18 cellular contexts compared by ENCODE assay signal in the genomic region with DNA sequence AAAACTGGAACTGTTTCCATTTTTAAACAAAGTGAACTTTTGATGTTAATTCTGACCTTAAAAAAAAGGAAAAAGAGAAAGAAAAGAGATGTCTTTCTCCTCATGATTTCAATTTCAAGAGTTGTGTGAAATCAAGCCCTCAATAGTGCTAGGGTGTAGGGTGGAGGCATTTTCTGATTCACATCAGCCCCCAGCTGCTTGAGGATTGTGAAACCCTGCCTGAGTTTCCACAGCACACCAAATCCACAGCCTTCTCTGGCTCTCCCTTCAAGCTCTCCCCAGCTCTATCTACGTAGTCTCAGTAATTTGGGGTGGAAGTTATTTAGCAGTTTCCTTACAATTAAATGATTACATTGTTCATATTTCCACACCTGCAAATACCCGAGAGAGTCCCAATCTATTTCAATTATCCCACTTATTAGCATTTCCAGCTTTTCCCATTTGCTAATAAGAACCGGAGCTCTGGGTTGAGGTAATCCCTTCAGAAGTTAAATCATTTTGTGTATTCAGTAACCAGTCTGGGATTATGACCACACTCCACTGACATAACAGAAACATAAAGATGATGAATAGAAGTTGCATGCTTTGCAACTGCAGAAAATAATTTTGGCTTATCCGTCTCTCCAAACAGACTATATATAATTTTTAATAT. TPM values are rescaled to one million over a fixed set of nuclear protein-coding genes. Genes with fewer than 3 reads are reported as not detected.
DNase-seq lines count a peak whose midpoint lies in the region; ATAC-seq and TF ChIP-seq lines count a peak whose summit lies in the region.
"Had no signal": no experiment of that assay in that cellular context is flagged by ENCODE, and none has a peak within 500 bp of the region (broad histone marks: within the 10 kb centered on the region; RNA-seq: fewer than 3 reads in every experiment).

No MANE protein-coding gene starts in this region.

- H3K27me3 ChIP-seq in left ventricle myocardium inferior (ENCODE audit: low read depth) = no peaks in the 10 kb centered on the region
- H3K27me3 ChIP-seq: vagina had no signal

- CTCF ChIA-PET in HEK293 (lab: Yijun Ruan, JAX) = no interaction called here

- POLR2A ChIA-PET in HEK293 (lab: Yijun Ruan, JAX) = no interaction called here

- no peaks in the 10 kb centered on the region for H3K36me3 Mint-ChIP-seq in effector memory CD8-positive, alpha-beta T cell (ENCODE audit: insufficient read depth)

- H3K4me3 Mint-ChIP-seq in effector memory CD8-positive, alpha-beta T cell = no peak overlapping the region
- H3K4me3 Mint-ChIP-seq: activated CD4-positive, alpha-beta T cell treated with anti-CD3 and anti-CD28 coated beads, Interleukin-2, amount 10 ng/mL, durations not matched to agents 7 days and 5 days; activated T-helper 1 cell treated with anti-CD3 and anti-CD28 coated beads, Interleukin-12 subunit alpha, Interleukin-12 subunit beta, Interleukin-2, Interleukin-4 antibody, amounts not matched to agents 30 ng/mL and 10 ng/mL and 1 ng/mL, durations not matched to agents 14 hours and 24 hours and 36 hours; CD4-positive, alpha-beta memory T cell had no signal

- H3K9me3 Mint-ChIP-seq in effector memory CD8-positive, alpha-beta T cell = no peaks in the 10 kb centered on the region
- H3K9me3 Mint-ChIP-seq: activated CD4-positive, alpha-beta T cell treated with anti-CD3 and anti-CD28 coated beads, Interleukin-2, amount 10 ng/mL, durations not matched to agents 7 days and 5 days; activated T-helper 1 cell treated with anti-CD3 and anti-CD28 coated beads, Interleukin-12 subunit alpha, Interleukin-12 subunit beta, Interleukin-2, Interleukin-4 antibody, amounts not matched to agents 30 ng/mL and 10 ng/mL and 1 ng/mL, durations not matched to agents 14 hours and 24 hours and 36 hours had no signal

- intact Hi-C loops in left ventricle myocardium inferior (cut with micrococcal nuclease) = no loop called here

- H3K4me1 ChIP-seq in HEK293 (ENCODE audit: control insufficient read depth, insufficient read depth, low read length) (no peaks in the 10 kb centered on the region), left ventricle myocardium inferior (peaks cover 6% of the 10 kb centered on the region)
- H3K4me1 ChIP-seq: vagina had no signal

- no peak overlapping the region for H3K27ac Mint-ChIP-seq in effector memory CD8-positive, alpha-beta T cell
- H3K27ac Mint-ChIP-seq: activated CD4-positive, alpha-beta T cell treated with anti-CD3 and anti-CD28 coated beads, Interleukin-2, amount 10 ng/mL, durations not matched to agents 7 days and 5 days; activated T-helper 1 cell treated with anti-CD3 and anti-CD28 coated beads, Interleukin-12 subunit alpha, Interleukin-12 subunit beta, Interleukin-2, Interleukin-4 antibody, amounts not matched to agents 30 ng/mL and 10 ng/mL and 1 ng/mL, durations not matched to agents 14 hours and 24 hours and 36 hours; CD4-positive, alpha-beta memory T cell had no signal

- no peak for TF ChIP-seq CTCF in HEK293 (tag by site-specific recombination; IDR thresholded peaks at IDR 0.05)
- no peak for TF ChIP-seq CTCF in left ventricle myocardium inferior (IDR thresholded peaks at IDR 0.05; ENCODE audit: borderline replicate concordance)

- H3K9me3 ChIP-seq in HEK293 (ENCODE audit: control insufficient read depth, insufficient read depth, low read depth, low read length) (no peaks in the 10 kb centered on the region), left ventricle myocardium inferior (replicated peaks) (no peaks in the 10 kb centered on the region)
- H3K9me3 ChIP-seq: vagina had no signal

- H3K27ac ChIP-seq in HEK293 (ENCODE audit: extremely low read depth, low read depth, low read length) (no peak overlapping the region), left ventricle myocardium inferior (replicated peaks) (peak overlapping the region; percentile 57), skin epidermis (peak overlapping the region in 11 of 21 experiments; percentile 9 to 72 (median 60))
- H3K27ac ChIP-seq: vagina had no signal

- H3K4me3 ChIP-seq in HEK293 (ENCODE audit: low read depth, low read length) (no peak overlapping the region), left ventricle myocardium inferior (no peak overlapping the region), skin epidermis (no peak overlapping the region)
- H3K4me3 ChIP-seq: vagina had no signal

- DNase-seq in amniotic epithelial cell (ENCODE audit: low read depth) (peak; percentile 76), left ventricle myocardium inferior (peak; percentile 25), mesenteric fat pad (ENCODE audit: low spot score) (no peak)
- DNase-seq in NK-92 treated with Interleukin-12 subunit alpha and Interleukin-12 subunit beta, amount 100 ng/mL, for 24 hours (lab: John Stamatoyannopoulos, UW) = no peak
- DNase-seq in effector memory CD8-positive, alpha-beta T cell = no peak
- DNase-seq: activated CD4-positive, alpha-beta T cell treated with anti-CD3 and anti-CD28 coated beads, Interleukin-2, amount 10 ng/mL, durations not matched to agents 7 days and 5 days; CD4-positive, alpha-beta memory T cell; dermis blood vessel endothelial cell; GF-D8; islet precursor cell; KBM-7; NCI-H774; SHP77; stimulated activated CD4-positive, alpha-beta T cell treated with anti-CD3 and anti-CD28 coated beads, Interleukin-4, amount 100 ng/mL, for 24 hours had no signal

- no peaks in the 10 kb centered on the region for H3K4me1 Mint-ChIP-seq in effector memory CD8-positive, alpha-beta T cell (ENCODE audit: low read depth in 2 of 2)

- H3K27me3 Mint-ChIP-seq in effector memory CD8-positive, alpha-beta T cell = no peaks in the 10 kb centered on the region
- H3K27me3 Mint-ChIP-seq: activated CD4-positive, alpha-beta T cell treated with anti-CD3 and anti-CD28 coated beads, Interleukin-2, amount 10 ng/mL, durations not matched to agents 7 days and 5 days had no signal

- ATAC-seq in effector memory CD8-positive, alpha-beta T cell (replicated peaks) = no peak

- H3K36me3 ChIP-seq in HEK293 (ENCODE audit: control insufficient read depth in 2 of 2, insufficient read depth in 1 of 2, low read length in 2 of 2) = no peaks in the 10 kb centered on the region
- H3K36me3 ChIP-seq in left ventricle myocardium inferior = no peaks in the 10 kb centered on the region
- H3K36me3 ChIP-seq: vagina had no signal

TF ChIP-seq in HEK293, 187 proteins besides CTCF, POLR2A, EP300 and RAD21:
- TF ChIP-seq, protein P1, sequence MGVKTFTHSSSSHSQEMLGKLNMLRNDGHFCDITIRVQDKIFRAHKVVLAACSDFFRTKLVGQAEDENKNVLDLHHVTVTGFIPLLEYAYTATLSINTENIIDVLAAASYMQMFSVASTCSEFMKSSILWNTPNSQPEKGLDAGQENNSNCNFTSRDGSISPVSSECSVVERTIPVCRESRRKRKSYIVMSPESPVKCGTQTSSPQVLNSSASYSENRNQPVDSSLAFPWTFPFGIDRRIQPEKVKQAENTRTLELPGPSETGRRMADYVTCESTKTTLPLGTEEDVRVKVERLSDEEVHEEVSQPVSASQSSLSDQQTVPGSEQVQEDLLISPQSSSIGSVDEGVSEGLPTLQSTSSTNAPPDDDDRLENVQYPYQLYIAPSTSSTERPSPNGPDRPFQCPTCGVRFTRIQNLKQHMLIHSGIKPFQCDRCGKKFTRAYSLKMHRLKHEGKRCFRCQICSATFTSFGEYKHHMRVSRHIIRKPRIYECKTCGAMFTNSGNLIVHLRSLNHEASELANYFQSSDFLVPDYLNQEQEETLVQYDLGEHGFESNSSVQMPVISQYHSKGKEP (tag by site-specific recombination; IDR thresholded peaks at IDR 0.05) = no peak
- TF ChIP-seq ZNF146 (tag by site-specific recombination; IDR thresholded peaks at IDR 0.05) = no peak
- TF ChIP-seq ZNF138 (tag by site-specific recombination; IDR thresholded peaks at IDR 0.05; ENCODE audit: borderline replicate concordance) = no peak
- no peak for TF ChIP-seq KLF1 (tag by site-specific recombination; IDR thresholded peaks at IDR 0.05)
- TF ChIP-seq, protein P2, sequence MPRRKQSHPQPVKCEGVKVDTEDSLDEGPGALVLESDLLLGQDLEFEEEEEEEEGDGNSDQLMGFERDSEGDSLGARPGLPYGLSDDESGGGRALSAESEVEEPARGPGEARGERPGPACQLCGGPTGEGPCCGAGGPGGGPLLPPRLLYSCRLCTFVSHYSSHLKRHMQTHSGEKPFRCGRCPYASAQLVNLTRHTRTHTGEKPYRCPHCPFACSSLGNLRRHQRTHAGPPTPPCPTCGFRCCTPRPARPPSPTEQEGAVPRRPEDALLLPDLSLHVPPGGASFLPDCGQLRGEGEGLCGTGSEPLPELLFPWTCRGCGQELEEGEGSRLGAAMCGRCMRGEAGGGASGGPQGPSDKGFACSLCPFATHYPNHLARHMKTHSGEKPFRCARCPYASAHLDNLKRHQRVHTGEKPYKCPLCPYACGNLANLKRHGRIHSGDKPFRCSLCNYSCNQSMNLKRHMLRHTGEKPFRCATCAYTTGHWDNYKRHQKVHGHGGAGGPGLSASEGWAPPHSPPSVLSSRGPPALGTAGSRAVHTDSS (tag by site-specific recombination; IDR thresholded peaks at IDR 0.05) = no peak
- TF ChIP-seq, protein P3, sequence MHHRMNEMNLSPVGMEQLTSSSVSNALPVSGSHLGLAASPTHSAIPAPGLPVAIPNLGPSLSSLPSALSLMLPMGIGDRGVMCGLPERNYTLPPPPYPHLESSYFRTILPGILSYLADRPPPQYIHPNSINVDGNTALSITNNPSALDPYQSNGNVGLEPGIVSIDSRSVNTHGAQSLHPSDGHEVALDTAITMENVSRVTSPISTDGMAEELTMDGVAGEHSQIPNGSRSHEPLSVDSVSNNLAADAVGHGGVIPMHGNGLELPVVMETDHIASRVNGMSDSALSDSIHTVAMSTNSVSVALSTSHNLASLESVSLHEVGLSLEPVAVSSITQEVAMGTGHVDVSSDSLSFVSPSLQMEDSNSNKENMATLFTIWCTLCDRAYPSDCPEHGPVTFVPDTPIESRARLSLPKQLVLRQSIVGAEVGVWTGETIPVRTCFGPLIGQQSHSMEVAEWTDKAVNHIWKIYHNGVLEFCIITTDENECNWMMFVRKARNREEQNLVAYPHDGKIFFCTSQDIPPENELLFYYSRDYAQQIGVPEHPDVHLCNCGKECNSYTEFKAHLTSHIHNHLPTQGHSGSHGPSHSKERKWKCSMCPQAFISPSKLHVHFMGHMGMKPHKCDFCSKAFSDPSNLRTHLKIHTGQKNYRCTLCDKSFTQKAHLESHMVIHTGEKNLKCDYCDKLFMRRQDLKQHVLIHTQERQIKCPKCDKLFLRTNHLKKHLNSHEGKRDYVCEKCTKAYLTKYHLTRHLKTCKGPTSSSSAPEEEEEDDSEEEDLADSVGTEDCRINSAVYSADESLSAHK (tag by site-specific recombination; IDR thresholded peaks at IDR 0.05) = no peak
- peak; percentile 32 for TF ChIP-seq ZNF335 (tag by site-specific recombination; conservative IDR thresholded peaks at IDR 0.05)
- no peak for TF ChIP-seq MEIS1 (CRISPR knock-in tag; IDR thresholded peaks at IDR 0.05; ENCODE audit: borderline replicate concordance)
TF ChIP-seq in HEK293: peak in this region for 1.

RNA-seq across cellular contexts. Expression of a gene that starts 54.9 kb away (rescaled TPM):
- total RNA-seq in left ventricle myocardium inferior (10.4 TPM), mesenteric fat pad (13.0 TPM)

Comparison
In these comparisons a context has a peak if more than half of its experiments do, and no peak if none do; other contexts are left out.
1. DNase-seq: peak in amniotic epithelial cell (single experiment) and left ventricle myocardium inferior (single experiment); none in NK-92 treated with Interleukin-12 subunit alpha and Interleukin-12 subunit beta, amount 100 ng/mL, for 24 hours (single experiment), effector memory CD8-positive, alpha-beta T cell (0 of 3) and mesenteric fat pad (single experiment).